In genomic region chr5:126973193-126973592, GRCh38 we compare ENCODE assay signal across 1 cellular context.
TF ChIP-seq lines count a peak whose summit lies in the region.

No MANE protein-coding gene starts in this region.

TF ChIP-seq in GM23338, 12 proteins besides CTCF, POLR2A, EP300 and RAD21 (continued from another document):
- TF ChIP-seq ZNF462 (CRISPR knock-in tag; IDR thresholded peaks at IDR 0.05) (no peak), ETS1 (IDR thresholded peaks at IDR 0.05) (no peak), NANOG (IDR thresholded peaks at IDR 0.05; ENCODE audit: borderline replicate concordance) (no peak), REST (IDR thresholded peaks at IDR 0.05; ENCODE audit: unreplicated experiment) (no peak), EZH2phosphoT487 (IDR thresholded peaks at IDR 0.05; ENCODE audit: unreplicated experiment) (no peak), ZNF331 (CRISPR knock-in tag; IDR thresholded peaks at IDR 0.05; ENCODE audit: low read depth) (no peak), CREB1 (CRISPR knock-in tag; IDR thresholded peaks at IDR 0.05; ENCODE audit: low read depth) (no peak), ZNF114 (CRISPR knock-in tag; IDR thresholded peaks at IDR 0.05) (no peak), POLR2AphosphoS5 (IDR thresholded peaks at IDR 0.05; ENCODE audit: low read depth) (no peak)
